Comparison of ENCODE assay signal across 8 cellular contexts in genomic region chr14:67675219-67675582, GRCh38. TPM values are rescaled to one million over a fixed set of nuclear protein-coding genes. Genes with fewer than 3 reads are reported as not detected.
DNase-seq lines count a peak whose midpoint lies in the region; ATAC-seq and TF ChIP-seq lines count a peak whose summit lies in the region.

No MANE protein-coding gene starts in this region.

- H3K9me3 ChIP-seq in right atrium auricular region = no peaks in the 10 kb centered on the region
- no peaks in the 10 kb centered on the region for H3K9me3 ChIP-seq in mesodermal cell (ENCODE audit: control insufficient read depth, low read length)
- no peaks in the 10 kb centered on the region for H3K9me3 ChIP-seq in aorta (ENCODE audit: control insufficient read depth, low read length)

- 44 to 46% methylated on average over 15 of the region's 16 CpGs for WGBS in mesodermal cell (ENCODE audit: insufficient coverage in 2 of 2), 2 experiments
- 26 to 28% methylated on average over 16 of the region's 16 CpGs for WGBS in aorta, 2 donors

- TF ChIP-seq CTCF in right atrium auricular region (IDR thresholded peaks at IDR 0.05) (no peak), brain microvascular endothelial cell (IDR thresholded peaks at IDR 0.05; ENCODE audit: low read depth, low read length, missing control alignments) (no peak)

- DNase-seq in right atrium auricular region (ENCODE audit: low spot score) = no peak
- no peak for DNase-seq in left cardiac atrium
- no peak for DNase-seq in brain microvascular endothelial cell
- no peak for DNase-seq in aorta
- no peak for DNase-seq in NCI-H446 treated with DMSO at 0.1 percent for 48 hours (lab: John Stamatoyannopoulos, UW)
- DNase-seq in DMS153 (lab: John Stamatoyannopoulos, UW) = no peak

- H3K27me3 ChIP-seq in right atrium auricular region (no peaks in the 10 kb centered on the region), brain microvascular endothelial cell (replicated peaks) (no peaks in the 10 kb centered on the region), aorta (ENCODE audit: control insufficient read depth in 1 of 2, insufficient read depth in 2 of 2, low read length in 1 of 2) (no peaks in the 10 kb centered on the region)

- H3K4me1 ChIP-seq in right atrium auricular region (peaks cover 0 to 28% of the 10 kb centered on the region in 2 donors), mesodermal cell (ENCODE audit: control insufficient read depth, insufficient read depth, low read length, poor library complexity, severe bottlenecking) (peaks cover 16% of the 10 kb centered on the region), aorta (ENCODE audit: control insufficient read depth in 1 of 2, insufficient read depth in 2 of 2, low read length in 2 of 2) (peaks cover 0 to 1% of the 10 kb centered on the region in 2 donors)

- peaks cover 11% of the 10 kb centered on the region for H3K36me3 ChIP-seq in right atrium auricular region
- peaks cover 24% of the 10 kb centered on the region for H3K36me3 ChIP-seq in brain microvascular endothelial cell (replicated peaks)
- peaks cover 42% of the 10 kb centered on the region for H3K36me3 ChIP-seq in mesodermal cell (ENCODE audit: control insufficient read depth, insufficient read depth, low read length)
- H3K36me3 ChIP-seq in aorta (ENCODE audit: control insufficient read depth in 1 of 2, insufficient read depth in 2 of 2, low read length in 1 of 2) = peaks cover 0 to 3% of the 10 kb centered on the region in 2 donors

- intact Hi-C loops in left cardiac atrium (cut with DNase I) (no loop called here), aorta (cut with DNase I) (loop anchor here in 1 of 2 donors (2.0 kb wide), 1 partner anchor 56 kb away; the partner anchor contains the start of gene ARG2)

- in situ Hi-C loops in brain microvascular endothelial cell (cut with HindIII; ENCODE audit: low pct_ligation_motif_present, low sequenced_read_pairs) = no loop called here

- H3K27ac ChIP-seq in right atrium auricular region (peak overlapping the region; percentile 98 to 99), brain microvascular endothelial cell (peak overlapping the region; percentile 97), mesodermal cell (ENCODE audit: low read depth, low read length, severe bottlenecking) (peak overlapping the region; percentile 98), aorta (ENCODE audit: low read depth in 1 of 2, low read length in 2 of 2) (peak overlapping the region in 1 of 2 donors; percentile 96)

- ATAC-seq in left cardiac atrium (no peak), aorta (ENCODE audit: low FRiP score) (no peak), GM21528 (IDR thresholded peaks at IDR 0.05; ENCODE audit: low FRiP score, unreplicated experiment) (no peak)

- H3K4me3 ChIP-seq in right atrium auricular region (peak overlapping the region; percentile 97 to 98), brain microvascular endothelial cell (ENCODE audit: low read depth, low read length) (peak overlapping the region; percentile 82), mesodermal cell (ENCODE audit: extremely low read depth, insufficient read depth, low read length, poor library complexity, severe bottlenecking) (peak overlapping the region; percentile 78), aorta (ENCODE audit: low read length in 2 of 2) (peak overlapping the region; percentile 54 to 98)

RNA-seq across cellular contexts. Expression of gene VTI1B, which starts 0.8 kb away (rescaled TPM):
- total RNA-seq in right atrium auricular region (10 to 100 TPM; 59.7 to 61.0 TPM), left cardiac atrium (100 to 1,000 TPM; 122 to 139 TPM), aorta (10 to 100 TPM; 94.0 to 95.4 TPM)
- polyA plus RNA-seq in mesodermal cell (2013, experiment 1 of 2) = 75.3 TPM
- polyA plus RNA-seq in mesodermal cell (2013, experiment 2 of 2) = 83.4 TPM
- 100 to 1,000 TPM in 1 of 2 donors, 10 to 100 TPM in 1; 88.9 to 140 TPM for polyA plus RNA-seq in aorta

RNA-seq across cellular contexts. Expression of gene RDH11, which starts 20.4 kb away (rescaled TPM):
- total RNA-seq in right atrium auricular region (10 to 100 TPM; 20.8 to 24.0 TPM), left cardiac atrium (10 to 100 TPM; 18.3 to 20.8 TPM), aorta (10 to 100 TPM; 34.8 to 38.7 TPM)
- polyA plus RNA-seq in mesodermal cell (2013, experiment 1 of 2) = 102 TPM
- 101 TPM for polyA plus RNA-seq in mesodermal cell (2013, experiment 2 of 2)
- polyA plus RNA-seq in aorta = 10 to 100 TPM; 24.2 to 36.9 TPM

RNA-seq across cellular contexts. Expression of gene RDH12, which starts 26.5 kb away (rescaled TPM):
- not detected for total RNA-seq in right atrium auricular region
- not detected for total RNA-seq in left cardiac atrium
- polyA plus RNA-seq in mesodermal cell (2013, experiment 1 of 2) = not detected
- not detected for polyA plus RNA-seq in mesodermal cell (2013, experiment 2 of 2)
- total RNA-seq in aorta = not detected
- polyA plus RNA-seq in aorta = under 1 TPM in 1 of 2 donors, not detected in 1; 0.50 TPM

RNA-seq across cellular contexts. Expression of gene ARG2, which starts 55.5 kb away (rescaled TPM):
- total RNA-seq in right atrium auricular region = under 1 TPM in 1 of 2 donors, not detected in 1; 0.59 TPM
- total RNA-seq in left cardiac atrium = 1 to 10 TPM in 1 of 2 donors, under 1 TPM in 1; 0.38 to 1.2 TPM
- 57.3 TPM for polyA plus RNA-seq in mesodermal cell (2013, experiment 1 of 2)
- polyA plus RNA-seq in mesodermal cell (2013, experiment 2 of 2) = 60.8 TPM
- 1 to 10 TPM; 4.1 to 8.5 TPM for total RNA-seq in aorta
- polyA plus RNA-seq in aorta = 1 to 10 TPM; 4.8 to 7.4 TPM
